17 cellular contexts compared by ENCODE assay signal in genomic region chr5:109868737-109869136, GRCh38.
DNase-seq lines count a peak whose midpoint lies in the region; ATAC-seq and TF ChIP-seq lines count a peak whose summit lies in the region.
"Had no signal": no experiment of that assay in that cellular context is flagged by ENCODE, and none has a peak within 500 bp of the region (broad histone marks: within the 10 kb centered on the region; RNA-seq: fewer than 3 reads in every experiment).

No MANE protein-coding gene starts in this region.

- no peaks in the 10 kb centered on the region for H3K79me1 ChIP-seq in mesenchymal stem cell (replicated peaks; ENCODE audit: low read length, poor library complexity, severe bottlenecking)

- H3K4ac ChIP-seq in mesenchymal stem cell (ENCODE audit: low read depth in 1 of 2, low read length in 2 of 2), result no peak overlapping the region

- DNase-seq in mammary epithelial cell (peak; percentile 18), MCF 10A (ENCODE audit: unreplicated experiment) (no peak), glomerular visceral epithelial cell (ENCODE audit: extremely low spot score) (peak; percentile 47), NCI-H187 (lab: John Stamatoyannopoulos, UW) (no peak), mesenchymal stem cell (no peak), NCI-H2107 (lab: John Stamatoyannopoulos, UW) (no peak)
- DNase-seq: effector memory CD4-positive, alpha-beta T cell; GF-D8; kidney; mesendoderm; NCI-H1436 treated with DMSO at 0.1 percent for 48 hours; stimulated activated CD4-positive, alpha-beta T cell treated with anti-CD3 and anti-CD28 coated beads, Interleukin-2, amount 100 ng/mL, for 24 hours had no signal

- no peaks in the 10 kb centered on the region for H3K79me2 ChIP-seq in mammary epithelial cell (ENCODE audit: insufficient read depth, low read length)
- H3K79me2 ChIP-seq: hepatocyte had no signal

- no peak overlapping the region for H4K91ac ChIP-seq in mesenchymal stem cell (ENCODE audit: low read length)

- H3K27ac ChIP-seq in mammary epithelial cell (ENCODE audit: insufficient read depth, low read depth, low read length) (no peak overlapping the region), mesenchymal stem cell (ENCODE audit: low read length, poor library complexity, severe bottlenecking) (no peak overlapping the region)
- H3K27ac ChIP-seq: hepatocyte, suprapubic skin had no signal

- no peak overlapping the region for H3K4me3 Mint-ChIP-seq in MCF 10A (ENCODE audit: unreplicated experiment)
- H3K4me3 Mint-ChIP-seq in activated T-helper 17 cell treated with anti-CD3 and anti-CD28 coated beads, Interleukin-2, amount 50 U/mL, for 72 hours, result no peak overlapping the region
- H3K4me3 Mint-ChIP-seq in stimulated activated memory B cell treated with anti-CD40 and anti-IgM and Interleukin-4, amounts not matched to agents 10 μg/mL and 1 μg/mL and 100 μg/mL, for 72 hours, result no peak overlapping the region

- TF ChIP-seq CTCF in mammary epithelial cell (conservative IDR thresholded peaks at IDR 0.05 in 1 of 2, IDR thresholded peaks at IDR 0.05 in 1 of 2; ENCODE audit: extremely low read depth in 1 of 2, insufficient read depth in 1 of 2, low read depth in 1 of 2, low read length in 2 of 2), result no peak
- TF ChIP-seq CTCF in MCF 10A (IDR thresholded peaks at IDR 0.05; ENCODE audit: unreplicated experiment), result no peak

- H3K9me3 ChIP-seq in mammary epithelial cell (replicated peaks; ENCODE audit: insufficient read depth, low read length), result no peaks in the 10 kb centered on the region
- no peaks in the 10 kb centered on the region for H3K9me3 ChIP-seq in mesenchymal stem cell (ENCODE audit: control insufficient read depth, low read length)
- H3K9me3 ChIP-seq: suprapubic skin had no signal

- H3K36me3 ChIP-seq in mammary epithelial cell (ENCODE audit: insufficient read depth, low read length) (no peaks in the 10 kb centered on the region), mesenchymal stem cell (ENCODE audit: control insufficient read depth in 1 of 2, insufficient read depth in 2 of 2, low read depth in 1 of 2, low read length in 2 of 2) (peaks cover 0 to 14% of the 10 kb centered on the region in 2 experiments)

- BruUV-seq in mammary epithelial cell (replicated peaks; lab: Mats Ljungman, UMichigan), result no TSS peak
- BruUV-seq in MCF 10A (replicated peaks; lab: Mats Ljungman, UMichigan), result no TSS peak

- no peak overlapping the region for H3K27ac Mint-ChIP-seq in MCF 10A (ENCODE audit: low read depth, unreplicated experiment)
- H3K27ac Mint-ChIP-seq in activated T-helper 17 cell treated with anti-CD3 and anti-CD28 coated beads, Interleukin-2, amount 50 U/mL, for 72 hours, result no peak overlapping the region
- H3K27ac Mint-ChIP-seq in stimulated activated memory B cell treated with anti-CD40 and anti-IgM and Interleukin-4, amounts not matched to agents 10 μg/mL and 1 μg/mL and 100 μg/mL, for 72 hours, result no peak overlapping the region

- in situ Hi-C loops in mammary epithelial cell (cut with MboI; ENCODE audit: low sequenced_read_pairs in 2 of 2), result no loop called here

- H3K18ac ChIP-seq in mesenchymal stem cell (ENCODE audit: low read depth in 1 of 2, low read length in 2 of 2), result no peak overlapping the region

- no peak overlapping the region for H2AK5ac ChIP-seq in mesenchymal stem cell (ENCODE audit: low read length, severe bottlenecking)

- H2AFZ ChIP-seq in mammary epithelial cell (ENCODE audit: low read depth, low read length) (no peak overlapping the region), mesenchymal stem cell (ENCODE audit: low read depth, low read length) (no peak overlapping the region)
- H2AFZ ChIP-seq: hepatocyte had no signal

- dilution Hi-C loops in mammary epithelial cell (cut with HindIII; ENCODE audit: low sequenced_read_pairs), result no loop called here

- no peaks in the 10 kb centered on the region for H3K27me3 Mint-ChIP-seq in MCF 10A (ENCODE audit: insufficient read depth, unreplicated experiment)
- H3K27me3 Mint-ChIP-seq in activated T-helper 17 cell treated with anti-CD3 and anti-CD28 coated beads, Interleukin-2, amount 50 U/mL, for 72 hours, result no peaks in the 10 kb centered on the region
- H3K27me3 Mint-ChIP-seq in stimulated activated memory B cell treated with anti-CD40 and anti-IgM and Interleukin-4, amounts not matched to agents 10 μg/mL and 1 μg/mL and 100 μg/mL, for 72 hours, result no peaks in the 10 kb centered on the region

- H3K36me3 Mint-ChIP-seq in MCF 10A (ENCODE audit: insufficient read depth, unreplicated experiment), result peaks cover 29% of the 10 kb centered on the region
- peaks cover 59% of the 10 kb centered on the region for H3K36me3 Mint-ChIP-seq in activated T-helper 17 cell treated with anti-CD3 and anti-CD28 coated beads, Interleukin-2, amount 50 U/mL, for 72 hours (ENCODE audit: low read depth)
- H3K36me3 Mint-ChIP-seq in stimulated activated memory B cell treated with anti-CD40 and anti-IgM and Interleukin-4, amounts not matched to agents 10 μg/mL and 1 μg/mL and 100 μg/mL, for 72 hours, result peaks cover 66% of the 10 kb centered on the region

- ATAC-seq in activated T-helper 17 cell treated with anti-CD3 and anti-CD28 coated beads, Interleukin-2, amount 50 U/mL, for 72 hours (replicated peaks), result peak; percentile 34
- ATAC-seq in stimulated activated memory B cell treated with anti-CD40 and anti-IgM and Interleukin-4, amounts not matched to agents 10 μg/mL and 1 μg/mL and 100 μg/mL, for 72 hours, result no peak
- ATAC-seq: sciatic nerve had no signal

- H3K4me1 ChIP-seq in mammary epithelial cell (ENCODE audit: insufficient read depth, low read length), result no peaks in the 10 kb centered on the region
- H3K4me1 ChIP-seq in mesenchymal stem cell (ENCODE audit: control insufficient read depth, insufficient read depth, low read depth, low read length), result peaks cover 2% of the 10 kb centered on the region
- H3K4me1 ChIP-seq: suprapubic skin had no signal

- no peaks in the 10 kb centered on the region for H3K27me3 ChIP-seq in mammary epithelial cell (ENCODE audit: insufficient read depth, low read length)
- no peaks in the 10 kb centered on the region for H3K27me3 ChIP-seq in mesenchymal stem cell (ENCODE audit: control insufficient read depth in 1 of 2, insufficient read depth in 1 of 2, low read length in 2 of 2)
- H3K27me3 ChIP-seq: hepatocyte, suprapubic skin had no signal

- no peak overlapping the region for H3K4me2 ChIP-seq in mammary epithelial cell (ENCODE audit: insufficient read depth, low read depth, low read length)
- no peak overlapping the region for H3K4me2 ChIP-seq in mesenchymal stem cell (ENCODE audit: low read length, poor library complexity, severe bottlenecking)
- H3K4me2 ChIP-seq: hepatocyte had no signal

- no peak overlapping the region for H2BK15ac ChIP-seq in mesenchymal stem cell (ENCODE audit: low read depth, poor library complexity, severe bottlenecking)

- H4K8ac ChIP-seq in mesenchymal stem cell (ENCODE audit: low read length), result no peak overlapping the region

- no peak overlapping the region for H3K9ac ChIP-seq in mammary epithelial cell (ENCODE audit: insufficient read depth, low read length)
- no peak overlapping the region for H3K9ac ChIP-seq in mesenchymal stem cell (ENCODE audit: low read length)

- intact Hi-C loops in mammary epithelial cell (cut with micrococcal nuclease), result no loop called here
- intact Hi-C loops in MCF 10A (cut with micrococcal nuclease), result no loop called here

- H2BK5ac ChIP-seq in mesenchymal stem cell (ENCODE audit: low read depth, low read length, poor library complexity, severe bottlenecking), result no peak overlapping the region

- peaks cover 14% of the 10 kb centered on the region for H3K4me1 Mint-ChIP-seq in MCF 10A (ENCODE audit: insufficient read depth, unreplicated experiment)
- peaks cover 15% of the 10 kb centered on the region for H3K4me1 Mint-ChIP-seq in activated T-helper 17 cell treated with anti-CD3 and anti-CD28 coated beads, Interleukin-2, amount 50 U/mL, for 72 hours
- H3K4me1 Mint-ChIP-seq in stimulated activated memory B cell treated with anti-CD40 and anti-IgM and Interleukin-4, amounts not matched to agents 10 μg/mL and 1 μg/mL and 100 μg/mL, for 72 hours, result peaks cover 6% of the 10 kb centered on the region

- no peak overlapping the region for H3K23ac ChIP-seq in mesenchymal stem cell (ENCODE audit: low read length in 2 of 2)

- H3K4me3 ChIP-seq in mammary epithelial cell (replicated peaks in 1 of 3; ENCODE audit: insufficient read depth in 1 of 3, low read depth in 2 of 3, low read length in 3 of 3), result no peak overlapping the region
- no peak overlapping the region for H3K4me3 ChIP-seq in mesenchymal stem cell (ENCODE audit: insufficient read depth in 1 of 2, low read depth in 1 of 2, low read length in 2 of 2)
- H3K4me3 ChIP-seq: hepatocyte, suprapubic skin had no signal

- no peaks in the 10 kb centered on the region for H4K20me1 ChIP-seq in mammary epithelial cell (ENCODE audit: insufficient read depth, low read length)

- POLR2A ChIA-PET in MCF 10A (lab: Yijun Ruan, JAX), result no interaction called here

- WGBS in mammary epithelial cell (ENCODE audit: low coverage, missing lambda C conversion rate), result 44% methylated on average over 2 of the region's 2 CpGs
- 96% methylated on average over 2 of the region's 2 CpGs for WGBS in mesenchymal stem cell

- CTCF ChIA-PET in mammary epithelial cell (lab: Charles Lee; ENCODE audit: low non-redundant PET), result no interaction called here
- CTCF ChIA-PET in MCF 10A (lab: Yijun Ruan, JAX), result interaction anchor here (0.7 kb wide), 1 partner anchor 1123 kb away, joined by 3 read pairs; no protein-coding TSS in a partner anchor

- H3K14ac ChIP-seq in mesenchymal stem cell (ENCODE audit: low read length in 2 of 2), result no peak overlapping the region

- H3K9me3 Mint-ChIP-seq in MCF 10A (ENCODE audit: unreplicated experiment), result no peaks in the 10 kb centered on the region
- H3K9me3 Mint-ChIP-seq in activated T-helper 17 cell treated with anti-CD3 and anti-CD28 coated beads, Interleukin-2, amount 50 U/mL, for 72 hours, result no peaks in the 10 kb centered on the region
- H3K9me3 Mint-ChIP-seq in stimulated activated memory B cell treated with anti-CD40 and anti-IgM and Interleukin-4, amounts not matched to agents 10 μg/mL and 1 μg/mL and 100 μg/mL, for 72 hours, result peaks cover 3% of the 10 kb centered on the region

- H2BK12ac ChIP-seq in mesenchymal stem cell (ENCODE audit: low read length in 2 of 2), result no peak overlapping the region

- no peak overlapping the region for H2BK120ac ChIP-seq in mesenchymal stem cell (ENCODE audit: low read depth, low read length)

Comparison
In these comparisons a context has a peak if more than half of its experiments do, and no peak if none do; other contexts are left out.
1. DNase-seq: peak in mammary epithelial cell (single experiment) and glomerular visceral epithelial cell (single experiment); none in MCF 10A (single experiment), NCI-H187 (0 of 2), mesenchymal stem cell (single experiment) and NCI-H2107 (single experiment).